In genomic region chr19:14405758-14406644, GRCh38 we compare ENCODE assay signal across 1 cellular context.
TF ChIP-seq lines count a peak whose summit lies in the region.

No MANE protein-coding gene starts in this region.

TF ChIP-seq in HepG2, 621 proteins besides CTCF, POLR2A, EP300 and RAD21 (continued from another document and continues in another):
- 0 out of 2 replicates have a peak, but pooled peaks have one; percentile 25 for TF ChIP-seq ZNF691 (CRISPR knock-in tag; IDR thresholded peaks at IDR 0.05; ENCODE audit: borderline replicate concordance, low read depth)
- no peak for TF ChIP-seq MAF1 (CRISPR knock-in tag; IDR thresholded peaks at IDR 0.05; ENCODE audit: borderline replicate concordance)
- no peak for TF ChIP-seq ZNF20 (CRISPR knock-in tag; IDR thresholded peaks at IDR 0.05)
- 0 out of 3 replicates have a peak, but pooled peaks have one; percentile 10 for TF ChIP-seq MXI1 (IDR thresholded peaks at IDR 0.05; ENCODE audit: borderline replicate concordance, low read depth, low read length)
- no peak for TF ChIP-seq HNF1A (IDR thresholded peaks at IDR 0.05; ENCODE audit: low read depth)
- TF ChIP-seq HNF1A (CRISPR knock-in tag; IDR thresholded peaks at IDR 0.05; ENCODE audit: borderline replicate concordance), result peak; percentile 39; the same call in 1 of the 2 replicates
- TF ChIP-seq HOXD1 (CRISPR knock-in tag; IDR thresholded peaks at IDR 0.05), result 0 out of 2 replicates have a peak, but pooled peaks have one; percentile 11
- no peak for TF ChIP-seq NR2F6 (IDR thresholded peaks at IDR 0.05)
- 0 out of 2 replicates have a peak, but pooled peaks have one; percentile 22 for TF ChIP-seq NR2F6 (CRISPR knock-in tag; IDR thresholded peaks at IDR 0.05)
- TF ChIP-seq GABPB1 (CRISPR knock-in tag; IDR thresholded peaks at IDR 0.05), result peak; percentile 80
- peak; percentile 50; the same call in 1 of the 2 replicates for TF ChIP-seq ZNF839 (CRISPR knock-in tag; IDR thresholded peaks at IDR 0.05; ENCODE audit: borderline replicate concordance)
- TF ChIP-seq TFDP1 (CRISPR knock-in tag; IDR thresholded peaks at IDR 0.05; ENCODE audit: borderline replicate concordance), result peak; percentile 40; the same call in 1 of the 2 replicates
- 0 out of 2 replicates have a peak, but pooled peaks have one; percentile 57 for TF ChIP-seq ZBED4 (CRISPR knock-in tag; IDR thresholded peaks at IDR 0.05; ENCODE audit: borderline replicate concordance)
- TF ChIP-seq ZHX1 (CRISPR knock-in tag; IDR thresholded peaks at IDR 0.05; ENCODE audit: low read depth), result no peak
- TF ChIP-seq NR0B2 (CRISPR knock-in tag; IDR thresholded peaks at IDR 0.05), result 0 out of 2 replicates have a peak, but pooled peaks have one; percentile 58
- TF ChIP-seq ZGPAT (CRISPR knock-in tag; IDR thresholded peaks at IDR 0.05), result peak; percentile 75; the same call in 1 of the 2 replicates
- peak; percentile 73 for TF ChIP-seq POGZ (CRISPR knock-in tag; IDR thresholded peaks at IDR 0.05)
- TF ChIP-seq ZNF605 (CRISPR knock-in tag; IDR thresholded peaks at IDR 0.05), result no peak
- TF ChIP-seq HIVEP1 (CRISPR knock-in tag; IDR thresholded peaks at IDR 0.05), result peak; percentile 60
- TF ChIP-seq ZNF235 (CRISPR knock-in tag; IDR thresholded peaks at IDR 0.05; ENCODE audit: borderline replicate concordance), result peak; percentile 51; the same call in 1 of the 2 replicates
- TF ChIP-seq ZNF333 (CRISPR knock-in tag; IDR thresholded peaks at IDR 0.05; ENCODE audit: borderline replicate concordance), result 0 out of 2 replicates have a peak, but pooled peaks have one; percentile 71
- TF ChIP-seq ZNF512B (CRISPR knock-in tag; IDR thresholded peaks at IDR 0.05; ENCODE audit: borderline replicate concordance), result peak; percentile 64; the same call in 1 of the 2 replicates
- TF ChIP-seq YEATS4 (CRISPR knock-in tag; IDR thresholded peaks at IDR 0.05; ENCODE audit: borderline replicate concordance), result peak; percentile 44; the same call in 1 of the 2 replicates
- 0 out of 2 replicates have a peak, but pooled peaks have one; percentile 48 for TF ChIP-seq KDM3A (CRISPR knock-in tag; IDR thresholded peaks at IDR 0.05; ENCODE audit: low read depth)
- no peak for TF ChIP-seq BRF2 (CRISPR knock-in tag; IDR thresholded peaks at IDR 0.05)
- no peak for TF ChIP-seq KDM1A (CRISPR knock-in tag; IDR thresholded peaks at IDR 0.05)
- peak; percentile 64 for TF ChIP-seq NFYC (CRISPR knock-in tag; IDR thresholded peaks at IDR 0.05)
- TF ChIP-seq BCL3 (CRISPR knock-in tag; IDR thresholded peaks at IDR 0.05), result no peak
- no peak for TF ChIP-seq CEBPB (IDR thresholded peaks at IDR 0.05; ENCODE audit: borderline replicate concordance, low read depth, low read length)
- TF ChIP-seq ZNF275 (CRISPR knock-in tag; IDR thresholded peaks at IDR 0.05; ENCODE audit: borderline replicate concordance), result peak; percentile 31; the same call in 1 of the 2 replicates
- TF ChIP-seq CBFB (CRISPR knock-in tag; IDR thresholded peaks at IDR 0.05), result peak; percentile 49; the same call in 1 of the 2 replicates
- peak; percentile 54; the same call in 1 of the 2 replicates for TF ChIP-seq ETV5 (CRISPR knock-in tag; IDR thresholded peaks at IDR 0.05; ENCODE audit: borderline replicate concordance)
